ENCODE assay signal across 8 cellular contexts in the genomic region with DNA sequence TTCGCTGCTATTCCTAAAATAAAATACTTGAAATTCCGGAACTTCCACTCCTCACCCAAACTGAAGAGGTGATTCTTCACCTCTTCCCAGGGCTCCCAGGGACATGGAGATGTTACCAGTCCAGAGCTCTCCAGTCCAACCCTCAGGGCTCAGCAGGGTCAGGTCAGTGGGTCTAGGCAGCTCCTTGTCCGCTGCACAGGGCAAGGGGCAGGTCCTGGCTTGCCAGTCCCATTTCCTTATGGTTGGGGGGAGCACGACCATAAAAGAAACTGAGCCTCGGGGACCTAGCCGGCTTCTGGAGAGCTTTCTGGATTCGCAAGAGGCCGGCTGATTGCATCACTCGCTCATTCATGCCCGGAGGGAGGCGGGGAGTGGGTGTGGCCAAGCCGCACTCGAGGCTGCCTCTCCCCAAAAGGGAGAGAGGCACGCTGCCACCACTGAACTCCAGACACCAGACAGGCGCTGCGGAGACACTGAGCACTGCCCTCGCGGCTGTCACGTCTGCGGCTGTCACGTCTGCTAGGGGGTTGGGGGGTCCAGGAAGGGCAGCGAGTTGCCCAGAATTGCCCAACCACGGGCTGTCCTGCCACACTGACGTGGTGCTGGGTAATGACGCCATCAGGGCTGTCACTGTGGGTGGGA. TPM values are rescaled to one million over a fixed set of nuclear protein-coding genes. Genes with fewer than 3 reads are reported as not detected.
A peak's percentile ranks its signal among the peaks of the same experiment; 100 is the strongest.
DNase-seq lines count a peak whose midpoint lies in the region; ATAC-seq, FAIRE-seq and TF ChIP-seq lines count a peak whose summit lies in the region.

No MANE protein-coding gene starts in this region.

- peak overlapping the region in 2 of 4 donors; percentile 24 to 31 for H3K4me3 ChIP-seq in pancreas
- H3K4me3 ChIP-seq in thyroid gland (replicated peaks in 1 of 3) = peak overlapping the region in 1 of 3 donors; percentile 18

- TF ChIP-seq POLR2A in GM18951 (IDR thresholded peaks at IDR 0.05; ENCODE audit: extremely low read depth, insufficient read depth, insufficient read length) = peak; percentile 51
- peak in 1 of 2 donors; percentile 77 for TF ChIP-seq POLR2A in thyroid gland (IDR thresholded peaks at IDR 0.05)

- H3K36me3 Mint-ChIP-seq in activated naive CD4-positive, alpha-beta T cell treated with anti-CD3 and anti-CD28 coated beads, Interleukin-2, amount 50 U/mL, for 72 hours = peaks cover 28 to 41% of the 10 kb centered on the region in 2 donors

- no peaks in the 10 kb centered on the region for H3K9me3 ChIP-seq in pancreas
- H3K9me3 ChIP-seq in thyroid gland = no peaks in the 10 kb centered on the region

- peak; percentile 97 for DNase-seq in AG08395 (ENCODE audit: low spot score)
- peak; percentile 93 for DNase-seq in KBM-7
- DNase-seq in SKM-1 (lab: John Stamatoyannopoulos, UW; ENCODE audit: unreplicated experiment) = peak; percentile 77
- DNase-seq in activated naive CD4-positive, alpha-beta T cell treated with anti-CD3 and anti-CD28 coated beads, Interleukin-2, amount 50 U/mL, for 72 hours (ENCODE audit: low spot score in 2 of 2) = peak; percentile 80 to 88
- DNase-seq in globus pallidus (ENCODE audit: low spot score) = peak; percentile 83
- DNase-seq in pancreas = peak; percentile 84 to 93 (median 92)
- peak; percentile 96 to 97 for DNase-seq in thyroid gland

- no peaks in the 10 kb centered on the region for H3K9me3 Mint-ChIP-seq in activated naive CD4-positive, alpha-beta T cell treated with anti-CD3 and anti-CD28 coated beads, Interleukin-2, amount 50 U/mL, for 72 hours

- H3K36me3 ChIP-seq in pancreas (no peaks in the 10 kb centered on the region), thyroid gland (no peaks in the 10 kb centered on the region)

- no peak for FAIRE-seq in pancreas (lab: Jason Lieb, UNC)

- peak overlapping the region; percentile 94 to 96 for H3K27ac Mint-ChIP-seq in activated naive CD4-positive, alpha-beta T cell treated with anti-CD3 and anti-CD28 coated beads, Interleukin-2, amount 50 U/mL, for 72 hours

- peak overlapping the region; percentile 28 to 78 (median 54) for H3K27ac ChIP-seq in pancreas
- peak overlapping the region in 2 of 3 donors; percentile 56 to 73 for H3K27ac ChIP-seq in thyroid gland

- intact Hi-C loops in pancreas (cut with DNase I) = no loop called here
- intact Hi-C loops in thyroid gland (cut with DNase I) = loop anchor here (10.0 kb wide), 1 partner anchor 61 kb away; no protein-coding TSS in a partner anchor

- ATAC-seq in activated naive CD4-positive, alpha-beta T cell treated with anti-CD3 and anti-CD28 coated beads, Interleukin-2, amount 50 U/mL, for 72 hours = peak; percentile 67 to 75
- ATAC-seq in pancreas = peak; percentile 77 to 85 (median 81)

- in situ Hi-C loops in GM18951 (cut with MboI; ENCODE audit: low sequenced_read_pairs, unreplicated experiment) = no loop called here
- in situ Hi-C loops in KBM-7 (cut with MboI; ENCODE audit: low pct_unique_long_range_greater_than_20kb, low sequenced_read_pairs) = no loop called here

- 5 to 8% methylated on average over 25 of the region's 25 CpGs for WGBS in pancreas, 2 donors
- WGBS in thyroid gland, 2 donors = 10 to 21% methylated on average over 9 to 13 of the region's 25 CpGs

- H3K4me1 ChIP-seq in pancreas = peaks cover 12 to 23% (median 21%) of the 10 kb centered on the region in 3 donors
- H3K4me1 ChIP-seq in thyroid gland = peaks cover 22 to 44% of the 10 kb centered on the region in 2 donors

- TF ChIP-seq CTCF in pancreas (IDR thresholded peaks at IDR 0.05) (no peak), thyroid gland (IDR thresholded peaks at IDR 0.05) (no peak)

- H3K27me3 ChIP-seq in pancreas (no peaks in the 10 kb centered on the region), thyroid gland (no peaks in the 10 kb centered on the region)

RNA-seq across cellular contexts. Expression of gene SLC7A5, which starts 15.8 kb away (rescaled TPM):
- 100 to 1,000 TPM; 112 to 197 TPM for total RNA-seq in activated naive CD4-positive, alpha-beta T cell treated with anti-CD3 and anti-CD28 coated beads, Interleukin-2, amount 50 U/mL, for 72 hours
- total RNA-seq in pancreas = 10 to 100 TPM in 1 of 6 donors, 1 to 10 TPM in 5; 1.1 to 54.7 (median 3.5) TPM
- polyA plus RNA-seq in pancreas = 1 to 10 TPM; 4.2 to 7.7 TPM
- 1 to 10 TPM; 1.1 to 5.2 (median 2.2) TPM for total RNA-seq in thyroid gland
